ENCODE assay signal across 18 cellular contexts in genomic region chr2:71494523-71495155, GRCh38. TPM values are rescaled to one million over a fixed set of nuclear protein-coding genes. Genes with fewer than 3 reads are reported as not detected.
"Had no signal": no experiment of that assay in that cellular context is flagged by ENCODE, and none has a peak within 500 bp of the region (broad histone marks: within the 10 kb centered on the region; RNA-seq: fewer than 3 reads in every experiment).

No MANE protein-coding gene starts in this region.

- H3K27ac Mint-ChIP-seq: activated CD8-positive, alpha-beta memory T cell treated with anti-CD3 and anti-CD28 coated beads, Interleukin-2, amount 10 ng/mL, durations not matched to agents 7 days and 5 days; activated naive CD8-positive, alpha-beta T cell; activated T-cell treated with anti-CD3 and anti-CD28 coated beads, Interleukin-2, amount 50 U/mL, for 24 hours; mesothelial cell of epicardium had no signal

- ATAC-seq: activated CD4-positive, CD25-positive, alpha-beta regulatory T cell treated with anti-CD3 and anti-CD28 coated beads, Interleukin-2, amount 50 U/mL, for 24 hours; activated CD8-positive, alpha-beta memory T cell treated with anti-CD3 and anti-CD28 coated beads, Interleukin-2, amount 10 ng/mL, durations not matched to agents 7 days and 5 days; heart left ventricle; right cardiac atrium had no signal

- H3K4me3 ChIP-seq: ascending aorta, cardiac muscle cell, heart left ventricle, suprapubic skin, upper lobe of left lung had no signal

- H3K4me1 Mint-ChIP-seq: activated CD8-positive, alpha-beta memory T cell treated with anti-CD3 and anti-CD28 coated beads, Interleukin-2, amount 10 ng/mL, durations not matched to agents 7 days and 5 days; mesothelial cell of epicardium; naive B cell had no signal

- H3K9me3 Mint-ChIP-seq: activated T-cell treated with anti-CD3 and anti-CD28 coated beads, Interleukin-2, amount 50 U/mL, for 24 hours; mesothelial cell of epicardium had no signal

- H3K4me3 Mint-ChIP-seq: activated CD8-positive, alpha-beta memory T cell treated with anti-CD3 and anti-CD28 coated beads, Interleukin-2, amount 10 ng/mL, durations not matched to agents 7 days and 5 days; activated naive CD8-positive, alpha-beta T cell; activated T-cell treated with anti-CD3 and anti-CD28 coated beads, Interleukin-2, amount 50 U/mL, for 24 hours; mesothelial cell of epicardium; naive B cell had no signal

- H3K27me3 ChIP-seq: ascending aorta, cardiac muscle cell, heart left ventricle, suprapubic skin, upper lobe of left lung had no signal

- H3K4me1 ChIP-seq: suprapubic skin had no signal

- H3K27me3 Mint-ChIP-seq: activated CD8-positive, alpha-beta memory T cell treated with anti-CD3 and anti-CD28 coated beads, Interleukin-2, amount 10 ng/mL, durations not matched to agents 7 days and 5 days; activated naive CD8-positive, alpha-beta T cell had no signal

- H3K9me3 ChIP-seq: ascending aorta, heart left ventricle, suprapubic skin, upper lobe of left lung had no signal

- DNase-seq: activated CD4-positive, alpha-beta T cell treated with anti-CD3 and anti-CD28 coated beads, Interleukin-2, amount 50 U/mL, for 48 hours; activated CD8-positive, alpha-beta memory T cell treated with anti-CD3 and anti-CD28 coated beads, Interleukin-2, amount 10 ng/mL, durations not matched to agents 7 days and 5 days; activated gamma-delta T cell; activated T-cell treated with anti-CD3 and anti-CD28 coated beads, Interleukin-2, amount 50 U/mL, for 24 hours; foreskin melanocyte; heart left ventricle; naive B cell; right cardiac atrium; stimulated activated CD4-positive, alpha-beta T cell treated with anti-CD3 and anti-CD28 coated beads, Interleukin-2, amount 100 ng/mL, for 48 hours; stimulated activated naive CD4-positive, alpha-beta T cell treated with Interleukin-2 at 50 U/mL for 16 hours; upper lobe of left lung had no signal

- H3K27ac ChIP-seq: ascending aorta, cardiac muscle cell, heart left ventricle, suprapubic skin had no signal

- H3K36me3 Mint-ChIP-seq: activated CD8-positive, alpha-beta memory T cell treated with anti-CD3 and anti-CD28 coated beads, Interleukin-2, amount 10 ng/mL, durations not matched to agents 7 days and 5 days; activated naive CD8-positive, alpha-beta T cell; mesothelial cell of epicardium; naive B cell had no signal

- H3K36me3 ChIP-seq: ascending aorta, cardiac muscle cell, suprapubic skin, upper lobe of left lung had no signal

RNA-seq across cellular contexts. Expression of gene DYSF, which starts 41.3 kb away (rescaled TPM):
- total RNA-seq: T-helper 2 cell treated with Interferon-gamma antibody and Interleukin-4, amounts not matched to agents 100 ng/mL and 5 ng/mL, for 36 hours had no signal
